29 cellular contexts compared by ENCODE assay signal in genomic region chr17:58204796-58205195, GRCh38. TPM values are rescaled to one million over a fixed set of nuclear protein-coding genes. Genes with fewer than 3 reads are reported as not detected.
"Had no signal": no experiment of that assay in that cellular context is flagged by ENCODE, and none has a peak within 500 bp of the region (broad histone marks: within the 10 kb centered on the region; RNA-seq: fewer than 3 reads in every experiment).

No MANE protein-coding gene starts in this region.

- DNase-seq: activated B cell treated with CpG ODN at 0.5 μM for 24 hours; activated CD4-positive, alpha-beta T cell treated with anti-CD3 and anti-CD28 coated beads for 1 hour; activated CD4-positive, alpha-beta T cell treated with anti-CD3 and anti-CD28 coated beads, Interleukin-2, amount 10 ng/mL, durations not matched to agents 24 days and 14 days; activated CD4-positive, alpha-beta T cell treated with anti-CD3 and anti-CD28 coated beads, Interleukin-2, amount 50 U/mL, for 48 hours; activated CD8-positive, alpha-beta memory T cell treated with anti-CD3 and anti-CD28 coated beads, Interleukin-2, amount 10 ng/mL, durations not matched to agents 7 days and 5 days; activated effector memory CD4-positive, alpha-beta T cell treated with Interleukin-2 at 50 U/mL for 16 hours; activated naive CD4-positive, alpha-beta T cell; activated T-cell treated with anti-CD3 and anti-CD28 coated beads, Interleukin-2, amount 50 U/mL, for 24 hours; aorta; caudate nucleus; colonic mucosa; NCI-H1092 treated with DMSO at 0.1 percent for 48 hours; NCI-H1417 treated with DMSO at 0.1 percent for 48 hours; NCI-H1694; NCI-H2029; NCI-H2107; NCI-H345; NCI-H510A; NCI-H526 treated with DMSO at 0.1 percent for 48 hours; NK-92 treated with Interleukin-12 subunit alpha and Interleukin-12 subunit beta, amount 100 ng/mL, for 24 hours; OCI-M1; Peyer's patch; SHP77; T-helper 2 cell; T1000 had no signal

- H3K4me3 Mint-ChIP-seq: activated B cell treated with CpG ODN at 0.5 μM for 24 hours; activated CD4-positive, alpha-beta T cell treated with anti-CD3 and anti-CD28 coated beads, Interleukin-2, amount 10 ng/mL, durations not matched to agents 24 days and 14 days; activated CD8-positive, alpha-beta memory T cell treated with anti-CD3 and anti-CD28 coated beads, Interleukin-2, amount 10 ng/mL, durations not matched to agents 7 days and 5 days; activated naive CD4-positive, alpha-beta T cell treated with anti-CD3 and anti-CD28 coated beads, Interleukin-2, amount 50 U/mL, for 24 hours; activated T-cell treated with anti-CD3 and anti-CD28 coated beads, Interleukin-2, amount 50 U/mL, for 24 hours; activated T-helper 1 cell treated with anti-CD3 and anti-CD28 coated beads, Interleukin-12 subunit alpha, Interleukin-12 subunit beta, Interleukin-2, Interleukin-4 antibody, amounts not matched to agents 30 ng/mL and 10 ng/mL and 1 ng/mL, durations not matched to agents 14 hours and 24 hours and 36 hours had no signal

- ATAC-seq: activated CD8-positive, alpha-beta memory T cell treated with anti-CD3 and anti-CD28 coated beads, Interleukin-2, amount 10 ng/mL, durations not matched to agents 7 days and 5 days had no signal

- H3K4me3 ChIP-seq: breast epithelium, colonic mucosa, Peyer's patch had no signal

- H3K9me3 Mint-ChIP-seq: activated B cell treated with CpG ODN at 0.5 μM for 24 hours; activated CD4-positive, alpha-beta T cell treated with anti-CD3 and anti-CD28 coated beads, Interleukin-2, amount 10 ng/mL, durations not matched to agents 24 days and 14 days; activated naive CD4-positive, alpha-beta T cell treated with anti-CD3 and anti-CD28 coated beads, Interleukin-2, amount 50 U/mL, for 24 hours; activated T-cell treated with anti-CD3 and anti-CD28 coated beads, Interleukin-2, amount 50 U/mL, for 24 hours; activated T-helper 1 cell treated with anti-CD3 and anti-CD28 coated beads, Interleukin-12 subunit alpha, Interleukin-12 subunit beta, Interleukin-2, Interleukin-4 antibody, amounts not matched to agents 30 ng/mL and 10 ng/mL and 1 ng/mL, durations not matched to agents 14 hours and 24 hours and 36 hours had no signal

- H3K27me3 Mint-ChIP-seq: activated naive CD4-positive, alpha-beta T cell treated with anti-CD3 and anti-CD28 coated beads, Interleukin-2, amount 50 U/mL, for 24 hours; activated T-cell treated with anti-CD3 and anti-CD28 coated beads, Interleukin-2, amount 50 U/mL, for 24 hours had no signal

- H3K4me1 Mint-ChIP-seq: activated CD8-positive, alpha-beta memory T cell treated with anti-CD3 and anti-CD28 coated beads, Interleukin-2, amount 10 ng/mL, durations not matched to agents 7 days and 5 days had no signal

- H3K27ac Mint-ChIP-seq: activated B cell treated with CpG ODN at 0.5 μM for 24 hours; activated CD4-positive, alpha-beta T cell treated with anti-CD3 and anti-CD28 coated beads, Interleukin-2, amount 10 ng/mL, durations not matched to agents 24 days and 14 days; activated CD8-positive, alpha-beta memory T cell treated with anti-CD3 and anti-CD28 coated beads, Interleukin-2, amount 10 ng/mL, durations not matched to agents 7 days and 5 days; activated naive CD4-positive, alpha-beta T cell treated with anti-CD3 and anti-CD28 coated beads, Interleukin-2, amount 50 U/mL, for 24 hours; activated T-cell treated with anti-CD3 and anti-CD28 coated beads, Interleukin-2, amount 50 U/mL, for 24 hours; activated T-helper 1 cell treated with anti-CD3 and anti-CD28 coated beads, Interleukin-12 subunit alpha, Interleukin-12 subunit beta, Interleukin-2, Interleukin-4 antibody, amounts not matched to agents 30 ng/mL and 10 ng/mL and 1 ng/mL, durations not matched to agents 14 hours and 24 hours and 36 hours had no signal

RNA-seq across cellular contexts. Expression of gene EPX, which starts 12.3 kb away (rescaled TPM):
- total RNA-seq: activated B cell treated with CpG ODN at 0.5 μM for 24 hours; activated CD4-positive, alpha-beta T cell treated with anti-CD3 and anti-CD28 coated beads, Interleukin-2, amount 10 ng/mL, durations not matched to agents 24 days and 14 days; activated CD8-positive, alpha-beta memory T cell treated with anti-CD3 and anti-CD28 coated beads, Interleukin-2, amount 10 ng/mL, durations not matched to agents 7 days and 5 days; activated T-helper 1 cell treated with anti-CD3 and anti-CD28 coated beads, Interleukin-12 subunit alpha, Interleukin-12 subunit beta, Interleukin-2, Interleukin-4 antibody, amounts not matched to agents 30 ng/mL and 10 ng/mL and 1 ng/mL, durations not matched to agents 14 hours and 24 hours and 36 hours; aorta; breast epithelium; colonic mucosa; Peyer's patch had no signal

RNA-seq across cellular contexts. Expression of gene LPO, which starts 33.6 kb away (rescaled TPM):
- total RNA-seq: activated B cell treated with CpG ODN at 0.5 μM for 24 hours; activated CD4-positive, alpha-beta T cell treated with anti-CD3 and anti-CD28 coated beads, Interleukin-2, amount 10 ng/mL, durations not matched to agents 24 days and 14 days; activated CD8-positive, alpha-beta memory T cell treated with anti-CD3 and anti-CD28 coated beads, Interleukin-2, amount 10 ng/mL, durations not matched to agents 7 days and 5 days; activated T-helper 1 cell treated with anti-CD3 and anti-CD28 coated beads, Interleukin-12 subunit alpha, Interleukin-12 subunit beta, Interleukin-2, Interleukin-4 antibody, amounts not matched to agents 30 ng/mL and 10 ng/mL and 1 ng/mL, durations not matched to agents 14 hours and 24 hours and 36 hours; aorta; cerebellum; colonic mucosa had no signal

RNA-seq across cellular contexts. Expression of gene OR4D2, which starts 38.0 kb away (rescaled TPM):
- total RNA-seq: activated B cell treated with CpG ODN at 0.5 μM for 24 hours; activated CD4-positive, alpha-beta T cell treated with anti-CD3 and anti-CD28 coated beads, Interleukin-2, amount 10 ng/mL, durations not matched to agents 24 days and 14 days; activated CD8-positive, alpha-beta memory T cell treated with anti-CD3 and anti-CD28 coated beads, Interleukin-2, amount 10 ng/mL, durations not matched to agents 7 days and 5 days; activated T-helper 1 cell treated with anti-CD3 and anti-CD28 coated beads, Interleukin-12 subunit alpha, Interleukin-12 subunit beta, Interleukin-2, Interleukin-4 antibody, amounts not matched to agents 30 ng/mL and 10 ng/mL and 1 ng/mL, durations not matched to agents 14 hours and 24 hours and 36 hours; aorta; breast epithelium; cerebellum; colonic mucosa; Peyer's patch had no signal

RNA-seq across cellular contexts. Expression of gene OR4D1, which starts 56.6 kb away (rescaled TPM):
- total RNA-seq: activated B cell treated with CpG ODN at 0.5 μM for 24 hours, aorta, breast epithelium, colonic mucosa, Peyer's patch had no signal
